Comparison of ENCODE assay signal across 8 cellular contexts in the genomic region with DNA sequence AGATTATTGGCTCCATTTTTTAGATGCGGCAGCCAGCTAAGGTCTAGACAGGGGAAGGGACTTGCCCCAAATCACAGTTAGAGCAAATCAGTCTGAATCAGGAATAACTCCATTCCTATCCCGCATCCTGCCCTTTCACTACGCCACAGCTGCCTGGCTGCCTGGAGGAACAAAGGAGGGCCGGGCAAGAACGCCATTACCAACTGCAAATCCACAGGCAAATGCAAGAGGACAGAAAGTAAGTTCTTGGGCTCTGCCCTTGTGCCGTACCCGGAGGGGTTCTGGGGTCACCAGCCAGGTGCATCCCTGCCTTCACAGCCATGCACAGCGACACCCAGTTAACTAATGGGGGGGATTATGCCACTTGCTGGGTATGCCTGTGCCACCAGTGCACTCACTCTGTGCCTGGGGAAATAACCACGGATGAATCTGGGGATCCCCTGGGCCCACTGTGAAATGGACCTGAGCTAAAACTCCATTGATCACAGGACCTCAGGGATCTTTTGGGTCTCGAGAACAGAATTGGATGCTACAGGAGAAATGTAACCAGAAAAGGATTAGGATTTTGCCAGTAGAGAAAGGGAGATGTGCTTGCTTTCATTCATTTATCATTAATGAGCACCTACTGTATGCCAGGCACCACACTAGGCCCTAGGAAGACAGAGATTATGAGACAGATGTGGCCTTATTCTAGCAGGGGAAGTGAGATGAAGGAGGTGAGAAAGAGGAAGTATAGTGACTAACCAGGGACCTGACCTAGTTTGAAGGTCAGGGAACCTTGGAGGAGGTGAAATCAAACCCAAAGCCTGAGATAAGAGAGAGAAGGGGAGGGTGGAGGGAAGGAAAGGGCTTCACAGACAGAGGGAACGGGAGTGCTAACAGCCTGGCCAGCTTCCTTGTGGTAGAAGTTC. TPM values are rescaled to one million over a fixed set of nuclear protein-coding genes. Genes with fewer than 3 reads are reported as not detected.
DNase-seq lines count a peak whose midpoint lies in the region; ATAC-seq and TF ChIP-seq lines count a peak whose summit lies in the region.

No MANE protein-coding gene starts in this region.

- peaks cover 19% of the 10 kb centered on the region; the same call in 1 of the 2 replicates for H3K79me2 ChIP-seq in OCI-LY7 (ENCODE audit: insufficient read depth, low read depth, low read length)

- peaks cover 34% of the 10 kb centered on the region for H3K4me1 ChIP-seq in OCI-LY7 (ENCODE audit: insufficient read depth, low read length, poor library complexity, severe bottlenecking)
- H3K4me1 ChIP-seq in body of pancreas, result peaks cover 21% of the 10 kb centered on the region
- peaks cover 0 to 14% (median 7%) of the 10 kb centered on the region in 4 donors for H3K4me1 ChIP-seq in right lobe of liver
- peaks cover 16 to 20% of the 10 kb centered on the region in 2 donors for H3K4me1 ChIP-seq in thyroid gland

- intact Hi-C loops in Calu3 (cut with micrococcal nuclease; ENCODE audit: unreplicated experiment), result loop anchor here (5.0 kb wide), 1 partner anchor 89 kb away; a partner anchor contains a TSS
- intact Hi-C loops in OCI-LY7 (cut with micrococcal nuclease; ENCODE audit: unreplicated experiment), result loop anchor here (1.0 kb wide), 2 partner anchors 32 to 46 kb away; no protein-coding TSS in a partner anchor
- intact Hi-C loops in body of pancreas (cut with DNase I), result no loop called here
- intact Hi-C loops in right lobe of liver (cut with DNase I), result no loop called here
- intact Hi-C loops in thyroid gland (cut with DNase I), result no loop called here

- TF ChIP-seq POLR2A in body of pancreas (IDR thresholded peaks at IDR 0.05) (no peak), right lobe of liver (IDR thresholded peaks at IDR 0.05) (no peak), thyroid gland (IDR thresholded peaks at IDR 0.05) (no peak)

- H3K4me3 Mint-ChIP-seq in Calu3 (ENCODE audit: low read depth, unreplicated experiment), result peak overlapping the region; percentile 97

- POLR2A ChIA-PET in OCI-LY7 (lab: Charles Lee), result interaction anchor here (1.5 to 1.6 kb wide), 2 partner anchors 17 to 25 kb away, joined by 3 to 4 read pairs; a partner anchor contains a TSS

- H3K9me3 ChIP-seq in OCI-LY7 (ENCODE audit: low read length), result no peaks in the 10 kb centered on the region
- H3K9me3 ChIP-seq in body of pancreas, result no peaks in the 10 kb centered on the region
- H3K9me3 ChIP-seq in right lobe of liver, result no peaks in the 10 kb centered on the region
- no peaks in the 10 kb centered on the region for H3K9me3 ChIP-seq in thyroid gland

- peak overlapping the region; percentile 89 for H3K4me3 ChIP-seq in OCI-LY7 (ENCODE audit: low read depth, low read length, poor library complexity, severe bottlenecking)
- H3K4me3 ChIP-seq in body of pancreas, result peak overlapping the region; percentile 44 to 55
- H3K4me3 ChIP-seq in right lobe of liver, result peak overlapping the region; percentile 91 to 95 (median 91)
- peak overlapping the region; percentile 72 to 86 (median 81) for H3K4me3 ChIP-seq in thyroid gland (replicated peaks in 1 of 3)

- H3K4me2 ChIP-seq in OCI-LY7 (ENCODE audit: low read length), result peak overlapping the region; percentile 97

- 12 to 15% methylated on average over 8 to 11 of the region's 11 CpGs for WGBS in body of pancreas, 2 donors
- 5% methylated on average over 9 of the region's 11 CpGs for WGBS in right lobe of liver (ENCODE audit: insufficient coverage, low coverage, low lambda C conversion rate, missing lambda C conversion rate)
- 17 to 19% methylated on average over 11 of the region's 11 CpGs for whole genome bisulfite sequencing in thyroid gland, 2 donors

- peak overlapping the region; percentile 80 for H3K27ac Mint-ChIP-seq in Calu3 (ENCODE audit: unreplicated experiment)

- H3K27me3 Mint-ChIP-seq in Calu3 (ENCODE audit: unreplicated experiment), result no peaks in the 10 kb centered on the region

- ATAC-seq in GM21576 (IDR thresholded peaks at IDR 0.05; ENCODE audit: unreplicated experiment) (peak; percentile 36), body of pancreas (peak; percentile 2), right lobe of liver (no peak), HG03135 (IDR thresholded peaks at IDR 0.05; ENCODE audit: unreplicated experiment) (no peak)

- no TSS peak for BruUV-seq in Calu3 (replicated peaks; lab: Mats Ljungman, UMichigan)
- no TSS peak for BruUV-seq in OCI-LY7 (replicated peaks; lab: Mats Ljungman, UMichigan)

- peak overlapping the region; percentile 53; the same call in 1 of the 2 replicates for H2AFZ ChIP-seq in OCI-LY7 (ENCODE audit: low read length)

- peaks cover 16% of the 10 kb centered on the region for H3K4me1 Mint-ChIP-seq in Calu3 (ENCODE audit: low read depth, unreplicated experiment)

- H3K36me3 Mint-ChIP-seq in Calu3 (ENCODE audit: insufficient read depth, unreplicated experiment), result peaks cover 31% of the 10 kb centered on the region

- CTCF ChIA-PET in Calu3 (lab: Charles Lee), result interaction anchor here (1.4 kb wide), 1 partner anchor 38 kb away, joined by 3 read pairs; no protein-coding TSS in a partner anchor
- CTCF ChIA-PET in OCI-LY7 (lab: Charles Lee; ENCODE audit: unreplicated experiment), result interaction anchor here (1.4 kb wide), 1 partner anchor 62 kb away, joined by 3 read pairs; no protein-coding TSS in a partner anchor

- H3K36me3 ChIP-seq in OCI-LY7 (ENCODE audit: insufficient read depth, low read length), result peaks cover 8% of the 10 kb centered on the region
- H3K36me3 ChIP-seq in body of pancreas (replicated peaks in 1 of 2; ENCODE audit: insufficient read depth in 1 of 2, low read depth in 2 of 2), result no peaks in the 10 kb centered on the region
- no peaks in the 10 kb centered on the region for H3K36me3 ChIP-seq in right lobe of liver
- peaks cover 0 to 3% of the 10 kb centered on the region in 2 donors for H3K36me3 ChIP-seq in thyroid gland

- TF ChIP-seq CTCF in Calu3 (IDR thresholded peaks at IDR 0.05; ENCODE audit: unreplicated experiment), result no peak
- TF ChIP-seq CTCF in OCI-LY7 (conservative IDR thresholded peaks at IDR 0.05; ENCODE audit: low read length), result peak; percentile 31; the same call in 1 of the 2 replicates
- TF ChIP-seq CTCF in body of pancreas (IDR thresholded peaks at IDR 0.05), result no peak
- TF ChIP-seq CTCF in right lobe of liver (IDR thresholded peaks at IDR 0.05), result no peak
- TF ChIP-seq CTCF in thyroid gland (IDR thresholded peaks at IDR 0.05), result no peak

- no peaks in the 10 kb centered on the region for H3K9me3 Mint-ChIP-seq in Calu3 (ENCODE audit: low read depth, unreplicated experiment)

- H3K27ac ChIP-seq in OCI-LY7 (ENCODE audit: low read depth, low read length, poor library complexity, severe bottlenecking) (peak overlapping the region; percentile 78), body of pancreas (peak overlapping the region; percentile 63 to 90 (median 85)), right lobe of liver (peak overlapping the region; percentile 87 to 97 (median 88)), thyroid gland (peak overlapping the region; percentile 32 to 91 (median 63))

- H4K20me1 ChIP-seq in OCI-LY7 (ENCODE audit: insufficient read depth, low read length), result no peaks in the 10 kb centered on the region

- H3K9me2 ChIP-seq in OCI-LY7 (ENCODE audit: insufficient read depth, low read length), result no peaks in the 10 kb centered on the region

- no peaks in the 10 kb centered on the region for H3K27me3 ChIP-seq in body of pancreas
- no peaks in the 10 kb centered on the region for H3K27me3 ChIP-seq in right lobe of liver
- H3K27me3 ChIP-seq in thyroid gland, result no peaks in the 10 kb centered on the region

- DNase-seq in Calu3 (no peak), OCI-LY7 (ENCODE audit: low spot score) (peak; percentile 80), body of pancreas (no peak), right lobe of liver (no peak), thyroid gland (no peak), GOT3 (lab: John Stamatoyannopoulos, UW) (no peak)

RNA-seq across cellular contexts. Expression of a gene that starts 17.7 kb away (rescaled TPM):
- 22.5 and 26.6 TPM in 2 replicates for total RNA-seq in Calu3 (2022)
- total RNA-seq in OCI-LY7 (2014; rRNA removed; shearing (Covaris generic)), result 17.8 and 20.6 TPM in 2 replicates
- total RNA-seq in OCI-LY7 (2022), result 11.0 and 11.5 TPM in 2 replicates
- total RNA-seq in body of pancreas, result 10 to 100 TPM; 19.8 to 24.1 TPM
- 10 to 100 TPM in 2 of 6 experiments, 1 to 10 TPM in 4; 5.9 to 14.3 (median 7.9) TPM for total RNA-seq in right lobe of liver
- 10 to 100 TPM; 43.6 to 67.6 (median 47.9) TPM for total RNA-seq in thyroid gland

RNA-seq across cellular contexts. Expression of a gene that starts 20.3 kb away (rescaled TPM):
- 1.9 and 2.3 TPM in 2 replicates for total RNA-seq in Calu3 (2022)
- 0.09 and 0.21 TPM in 2 replicates for total RNA-seq in OCI-LY7 (2014; rRNA removed; shearing (Covaris generic))
- 0.46 and 0.68 TPM in 2 replicates for total RNA-seq in OCI-LY7 (2022)
- 1 to 10 TPM; 1.0 to 2.0 TPM for total RNA-seq in body of pancreas
- under 1 TPM in 4 of 6 experiments, not detected in 2; 0.13 to 0.74 (median 0.43) TPM for total RNA-seq in right lobe of liver
- total RNA-seq in thyroid gland, result 1 to 10 TPM; 2.6 to 7.5 (median 5.6) TPM

RNA-seq across cellular contexts. Expression of a gene that starts 47.2 kb away (rescaled TPM):
- total RNA-seq in Calu3 (2022) (43.2 and 45.7 TPM in 2 replicates), OCI-LY7 (2022) (30.2 and 34.8 TPM in 2 replicates), body of pancreas (10 to 100 TPM in 1 of 2 donors, 1 to 10 TPM in 1; 8.6 to 21.1 TPM), right lobe of liver (1 to 10 TPM; 2.8 to 8.0 (median 3.4) TPM), thyroid gland (10 to 100 TPM; 11.7 to 24.0 (median 14.4) TPM)
- total RNA-seq in OCI-LY7 (2014; rRNA removed; shearing (Covaris generic)), result 16.1 and 16.2 TPM in 2 replicates

Comparison
In these comparisons a context has a peak if more than half of its experiments do, and no peak if none do; other contexts are left out.
1. ATAC-seq: peak in GM21576 (single experiment) and body of pancreas (single experiment); none in right lobe of liver (0 of 4) and HG03135 (single experiment).
2. intact Hi-C loops: an anchor here in Calu3 (5.0 kb wide) and OCI-LY7 (1.0 kb wide); none called in body of pancreas, right lobe of liver and thyroid gland.
3. Peak in every context shown above with its lines, with median percentiles within 50 percentile points of each other: H3K27ac ChIP-seq and H3K4me3 ChIP-seq.